ENCODE assay signal across 9 cellular contexts in genomic region chr1:173355281-173356031, GRCh38.
DNase-seq lines count a peak whose midpoint lies in the region; ATAC-seq and TF ChIP-seq lines count a peak whose summit lies in the region.
"Had no signal": no experiment of that assay in that cellular context is flagged by ENCODE, and none has a peak within 500 bp of the region (broad histone marks: within the 10 kb centered on the region; RNA-seq: fewer than 3 reads in every experiment).

No MANE protein-coding gene starts in this region.

- DNase-seq in HFFc6 (no peak), NCI-H226 (peak; percentile 43), putamen (ENCODE audit: low spot score) (peak; percentile 54), transverse colon (no peak), right cardiac atrium (no peak)
- DNase-seq in activated T-cell treated with anti-CD3 and anti-CD28 coated beads, Interleukin-2, amount 50 U/mL, for 48 hours: no peak
- DNase-seq: activated naive CD4-positive, alpha-beta T cell treated with anti-CD3 and anti-CD28 coated beads, Interleukin-2, amount 10 ng/mL, durations not matched to agents 7 days and 5 days; GF-D8 had no signal

- peak overlapping the region; percentile 62 for H3K4me3 Mint-ChIP-seq in HFFc6
- H3K4me3 Mint-ChIP-seq: activated naive CD4-positive, alpha-beta T cell treated with anti-CD3 and anti-CD28 coated beads, Interleukin-2, amount 10 ng/mL, durations not matched to agents 7 days and 5 days had no signal

- peak; percentile 56 for ATAC-seq in GM18867 (IDR thresholded peaks at IDR 0.05; ENCODE audit: unreplicated experiment)
- ATAC-seq in right cardiac atrium: no peak

- in situ Hi-C loops in transverse colon (cut with MboI; ENCODE audit: low pct_ligation_motif_present in 1 of 4, low pct_unique_long_range_greater_than_20kb in 1 of 4, low sequenced_read_pairs in 3 of 4): no loop called here

- TF ChIP-seq POLR2A in transverse colon (IDR thresholded peaks at IDR 0.05): no peak

- no peaks in the 10 kb centered on the region for H3K27me3 Mint-ChIP-seq in HFFc6 (ENCODE audit: insufficient read depth)
- H3K27me3 Mint-ChIP-seq: activated naive CD4-positive, alpha-beta T cell treated with anti-CD3 and anti-CD28 coated beads, Interleukin-2, amount 10 ng/mL, durations not matched to agents 7 days and 5 days had no signal

- peaks cover 23% of the 10 kb centered on the region for H3K4me1 Mint-ChIP-seq in HFFc6 (ENCODE audit: low read depth)

- H3K4me3 ChIP-seq in transverse colon: no peak overlapping the region
- no peak overlapping the region for H3K4me3 ChIP-seq in right cardiac atrium (ENCODE audit: low read length)

- H3K27me3 ChIP-seq in transverse colon: no peaks in the 10 kb centered on the region
- H3K27me3 ChIP-seq in right cardiac atrium (ENCODE audit: control insufficient read depth, insufficient read depth): no peaks in the 10 kb centered on the region

- TF ChIP-seq CTCF in HFFc6 (IDR thresholded peaks at IDR 0.05) (no peak), transverse colon (IDR thresholded peaks at IDR 0.05) (no peak)

- H3K27ac Mint-ChIP-seq in HFFc6: peak overlapping the region; percentile 60
- H3K27ac Mint-ChIP-seq: activated naive CD4-positive, alpha-beta T cell treated with anti-CD3 and anti-CD28 coated beads, Interleukin-2, amount 10 ng/mL, durations not matched to agents 7 days and 5 days had no signal

- H3K4me1 ChIP-seq in transverse colon (no peaks in the 10 kb centered on the region), right cardiac atrium (ENCODE audit: control insufficient read depth, insufficient read depth, low read length) (no peaks in the 10 kb centered on the region)

- peaks cover 35% of the 10 kb centered on the region for H3K36me3 Mint-ChIP-seq in HFFc6 (ENCODE audit: low read depth)
- H3K36me3 Mint-ChIP-seq: activated naive CD4-positive, alpha-beta T cell treated with anti-CD3 and anti-CD28 coated beads, Interleukin-2, amount 10 ng/mL, durations not matched to agents 7 days and 5 days had no signal

- no peak for TF ChIP-seq EP300 in transverse colon (IDR thresholded peaks at IDR 0.05; ENCODE audit: low read depth)

- intact Hi-C loops in transverse colon (cut with DNase I; ENCODE audit: low total_unique reads) (no loop called here), right cardiac atrium (cut with DNase I) (no loop called here)

- H3K9me3 ChIP-seq in transverse colon (peaks cover 0 to 3% of the 10 kb centered on the region in 2 donors), right cardiac atrium (ENCODE audit: control insufficient read depth, low read length) (no peaks in the 10 kb centered on the region)

- 67 to 83% methylated on average over 3 to 5 of the region's 5 CpGs for WGBS in transverse colon (ENCODE audit: low coverage in 1 of 2), 2 donors
- WGBS in right cardiac atrium: 70% methylated on average over 5 of the region's 5 CpGs

- H3K27ac ChIP-seq in transverse colon (no peak overlapping the region), right cardiac atrium (ENCODE audit: low read length) (no peak overlapping the region)

- H3K36me3 ChIP-seq in transverse colon: no peaks in the 10 kb centered on the region

- peaks cover 12% of the 10 kb centered on the region for H3K9me3 Mint-ChIP-seq in HFFc6

Comparison
In these comparisons a context has a peak if more than half of its experiments do, and no peak if none do; other contexts are left out.
1. DNase-seq: peak in NCI-H226 (single experiment) and putamen (single experiment); none in HFFc6 (single experiment), transverse colon (single experiment), activated T-cell treated with anti-CD3 and anti-CD28 coated beads, Interleukin-2, amount 50 U/mL, for 48 hours (0 of 2) and right cardiac atrium (0 of 3).